ENCODE assay signal across 7 cellular contexts in the genomic region with DNA sequence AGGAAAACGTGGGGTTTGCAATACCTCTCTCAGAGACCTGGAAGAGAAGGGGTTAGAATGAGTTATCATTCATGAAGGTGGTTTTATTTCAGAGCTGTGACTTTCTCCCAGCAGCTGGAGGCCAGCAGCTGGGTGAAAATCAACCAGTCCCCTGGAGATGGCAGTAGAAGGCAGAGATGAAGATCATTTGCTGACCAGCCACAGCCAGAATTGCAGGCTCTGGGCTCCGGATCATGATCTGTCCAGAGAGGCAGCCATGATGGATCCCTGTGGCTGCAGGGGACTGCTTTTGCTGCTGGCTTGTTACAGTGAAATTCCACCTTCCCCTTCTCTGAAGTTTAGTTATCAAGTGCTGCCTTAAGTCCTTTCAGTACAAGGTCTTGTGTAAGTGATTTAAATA. TPM values are rescaled to one million over a fixed set of nuclear protein-coding genes. Genes with fewer than 3 reads are reported as not detected.
DNase-seq lines count a peak whose midpoint lies in the region; ATAC-seq, FAIRE-seq and TF ChIP-seq lines count a peak whose summit lies in the region.

No MANE protein-coding gene starts in this region.

- DNase-seq in H7, result peak; percentile 55
- DNase-seq in RWPE1 (ENCODE audit: low spot score), result peak; percentile 11
- DNase-seq in foreskin melanocyte, result peak; percentile 24
- DNase-seq in small intestine, result peak; percentile 45
- no peak for DNase-seq in NCI-H2107 (lab: John Stamatoyannopoulos, UW)
- no peak for DNase-seq in NCI-H510A (lab: John Stamatoyannopoulos, UW)

- CTCF ChIA-PET in RWPE1 (lab: Yijun Ruan, JAX), result interaction anchor here (0.6 kb wide), 1 partner anchor 9 kb away, joined by 5 read pairs; no protein-coding TSS in a partner anchor

- no peak for ATAC-seq in GM21737 (IDR thresholded peaks at IDR 0.05; ENCODE audit: unreplicated experiment)

- 4 to 22% (median 21%) methylated on average over 2 of the region's 2 CpGs for WGBS in small intestine, 3 donors

- no peak for FAIRE-seq in small intestine (lab: Jason Lieb, UNC)

- no peaks in the 10 kb centered on the region for H3K4me1 ChIP-seq in small intestine (ENCODE audit: control insufficient read depth in 2 of 2, insufficient read depth in 1 of 2, low read depth in 1 of 2, low read length in 1 of 2)

- no peaks in the 10 kb centered on the region for H3K9me3 ChIP-seq in small intestine (ENCODE audit: control insufficient read depth, low read depth)

- H3K27ac ChIP-seq in RWPE1, result no peak overlapping the region
- H3K27ac ChIP-seq in small intestine (ENCODE audit: low read depth in 1 of 2, low read length in 1 of 2), result no peak overlapping the region

- no peaks in the 10 kb centered on the region for H3K27me3 ChIP-seq in H7 (ENCODE audit: control insufficient read depth, insufficient read depth, low read length)
- no peaks in the 10 kb centered on the region for H3K27me3 ChIP-seq in small intestine (ENCODE audit: control insufficient read depth in 2 of 2, insufficient read depth in 2 of 2, low read length in 2 of 2)

- TF ChIP-seq CTCF in RWPE1 (conservative IDR thresholded peaks at IDR 0.05; ENCODE audit: low read depth), result no peak

- H3K36me3 ChIP-seq in H7 (replicated peaks; ENCODE audit: control insufficient read depth, insufficient read depth, low read length) (no peaks in the 10 kb centered on the region), small intestine (ENCODE audit: control insufficient read depth in 2 of 2, insufficient read depth in 2 of 2, low read length in 2 of 2) (no peaks in the 10 kb centered on the region)

- H3K4me3 ChIP-seq in H7 (ENCODE audit: insufficient read depth, low read depth, low read length) (no peak overlapping the region), small intestine (ENCODE audit: low read depth in 1 of 2, low read length in 2 of 2) (no peak overlapping the region)

- POLR2A ChIA-PET in RWPE1 (lab: Yijun Ruan, JAX; ENCODE audit: low non-redundant PET), result no interaction called here

RNA-seq across cellular contexts. Expression of a gene that starts 46.9 kb away (rescaled TPM):
- 9.9 and 11.5 TPM in 2 replicates for total RNA-seq in H7 (2014; rRNA removed; shearing (Covaris generic))
- polyA plus RNA-seq in small intestine, result 1 to 10 TPM; 5.4 to 8.3 (median 7.4) TPM

Comparison
In these comparisons a context has a peak if more than half of its experiments do, and no peak if none do; other contexts are left out.
1. DNase-seq: peak in H7 (single experiment), RWPE1 (single experiment), foreskin melanocyte (single experiment) and small intestine (single experiment); none in NCI-H2107 (single experiment) and NCI-H510A (single experiment).